In the genomic region with DNA sequence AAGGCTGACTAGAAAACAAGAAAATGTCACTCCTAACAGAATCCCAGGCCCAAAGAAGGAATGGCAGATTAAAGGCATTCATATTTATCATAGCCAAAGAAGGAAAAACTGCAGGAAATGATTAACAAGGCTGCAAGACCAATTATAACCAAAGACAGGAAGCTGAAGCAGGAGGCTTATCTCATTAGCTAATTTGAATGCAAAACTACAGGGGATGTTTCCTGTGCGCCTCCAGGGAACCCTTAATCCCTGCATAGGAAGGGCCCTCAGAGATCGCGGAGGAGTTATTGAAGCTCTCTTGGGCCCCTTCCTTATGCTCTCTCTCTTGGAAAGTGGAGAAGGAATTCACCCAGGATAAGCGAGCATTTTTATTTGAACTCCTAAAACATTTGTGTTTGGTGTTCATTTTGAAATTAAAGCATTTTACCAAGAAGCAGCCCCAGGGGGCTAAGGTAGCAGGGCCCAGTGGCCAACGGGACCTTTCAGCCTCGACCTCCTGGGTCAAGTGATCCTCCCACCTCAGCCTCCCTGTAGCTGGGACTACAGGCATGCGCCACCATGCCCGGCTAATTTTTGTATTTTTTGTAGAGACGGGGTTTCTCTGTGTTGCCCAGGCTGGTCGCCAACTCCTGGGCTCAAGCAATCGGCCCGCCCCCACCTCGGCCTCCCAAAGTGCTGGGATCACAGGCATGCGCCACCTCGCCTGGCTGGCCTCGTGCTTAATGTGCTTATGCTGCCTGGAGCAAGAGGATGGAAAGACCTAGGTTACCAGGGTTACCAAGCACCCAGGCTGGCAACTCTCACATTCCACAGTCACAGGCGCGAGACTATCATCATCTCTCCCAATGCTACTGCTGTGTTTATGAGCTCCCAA, we compare ENCODE assay signal across 14 cellular contexts. TPM values are rescaled to one million over a fixed set of nuclear protein-coding genes. Genes with fewer than 3 reads are reported as not detected.
DNase-seq lines count a peak whose midpoint lies in the region; ATAC-seq and TF ChIP-seq lines count a peak whose summit lies in the region.
"Had no signal": no experiment of that assay in that cellular context is flagged by ENCODE, and none has a peak within 500 bp of the region (broad histone marks: within the 10 kb centered on the region; RNA-seq: fewer than 3 reads in every experiment).

No MANE protein-coding gene starts in this region.

- H3K4me3 ChIP-seq in HUES6 (ENCODE audit: low read depth, low read length) (no peak overlapping the region), Peyer's patch (no peak overlapping the region)
- H3K4me3 ChIP-seq: breast epithelium had no signal

- H3K9ac ChIP-seq in HUES6 (ENCODE audit: low read length): peak overlapping the region; percentile 30

- CTCF ChIA-PET in RWPE1 (lab: Yijun Ruan, JAX): interaction anchor here (1.2 kb wide), 1 partner anchor 12 kb away, joined by 4 read pairs; no protein-coding TSS in a partner anchor

- ATAC-seq in GM21825 (IDR thresholded peaks at IDR 0.05; ENCODE audit: unreplicated experiment): no peak

- H3K9me3 ChIP-seq in HUES6 (ENCODE audit: control insufficient read depth, insufficient read depth, low read depth, low read length) (no peaks in the 10 kb centered on the region), Peyer's patch (no peaks in the 10 kb centered on the region)
- H3K9me3 ChIP-seq: breast epithelium had no signal

- DNase-seq in D341Med (ENCODE audit: low spot score) (peak; percentile 74), kidney tubule cell (ENCODE audit: low spot score) (peak; percentile 81), SHP77 (lab: John Stamatoyannopoulos, UW) (no peak), RWPE1 (ENCODE audit: low spot score) (no peak), Peyer's patch (no peak)
- DNase-seq: activated gamma-delta T cell; C1 segment of cervical spinal cord; NCI-H1436 treated with DMSO at 0.1 percent for 48 hours; NK-92 treated with Interleukin-12 subunit alpha and Interleukin-12 subunit beta, amount 100 ng/mL, for 24 hours; substantia nigra had no signal

- H3K36me3 ChIP-seq in HUES6 (ENCODE audit: control insufficient read depth, insufficient read depth, low read length): no peaks in the 10 kb centered on the region
- no peaks in the 10 kb centered on the region for H3K36me3 ChIP-seq in Peyer's patch
- H3K36me3 ChIP-seq: breast epithelium had no signal

- no peak for TF ChIP-seq POLR2A in Peyer's patch (IDR thresholded peaks at IDR 0.05)

- H3K27me3 ChIP-seq in HUES6 (ENCODE audit: control insufficient read depth, insufficient read depth, low read length) (no peaks in the 10 kb centered on the region), Peyer's patch (no peaks in the 10 kb centered on the region)
- H3K27me3 ChIP-seq: breast epithelium had no signal

- TF ChIP-seq CTCF in VCaP (conservative IDR thresholded peaks at IDR 0.05): no peak
- TF ChIP-seq CTCF in RWPE1 (conservative IDR thresholded peaks at IDR 0.05; ENCODE audit: low read depth): no peak
- no peak for TF ChIP-seq CTCF in Peyer's patch (IDR thresholded peaks at IDR 0.05)

- H3K27ac ChIP-seq in HUES6 (ENCODE audit: low read depth, low read length) (peak overlapping the region; percentile 51; the same call in 1 of the 2 replicates), VCaP (peak overlapping the region; percentile 34), RWPE1 (no peak overlapping the region), Peyer's patch (no peak overlapping the region)
- H3K27ac ChIP-seq: breast epithelium had no signal

- H3K4me1 ChIP-seq in HUES6 (ENCODE audit: control insufficient read depth, insufficient read depth, low read length) (peaks cover 10% of the 10 kb centered on the region), Peyer's patch (no peaks in the 10 kb centered on the region)
- H3K4me1 ChIP-seq: breast epithelium had no signal

- POLR2A ChIA-PET in RWPE1 (lab: Yijun Ruan, JAX; ENCODE audit: low non-redundant PET): no interaction called here

RNA-seq across cellular contexts. Expression of gene PROSER2, which starts 24.1 kb away (rescaled TPM):
- 10 to 100 TPM in 1 of 4 donors, 1 to 10 TPM in 3; 2.3 to 10.7 (median 3.7) TPM for total RNA-seq in Peyer's patch

RNA-seq across cellular contexts. Expression of gene ECHDC3, which starts 56.9 kb away (rescaled TPM):
- 10 to 100 TPM in 1 of 4 donors, 1 to 10 TPM in 3; 2.0 to 16.5 (median 6.1) TPM for total RNA-seq in Peyer's patch

Comparison
In these comparisons a context has a peak if more than half of its experiments do, and no peak if none do; other contexts are left out.
1. DNase-seq: peak in D341Med (single experiment) and kidney tubule cell (single experiment); none in SHP77 (0 of 2), RWPE1 (single experiment) and Peyer's patch (0 of 3).
2. H3K27ac ChIP-seq: peak in HUES6 (single experiment) and VCaP (single experiment); none in RWPE1 (single experiment) and Peyer's patch (0 of 4).